ENCODE assay signal across 29 cellular contexts in genomic region chr9:136906251-136906650, GRCh38. TPM values are rescaled to one million over a fixed set of nuclear protein-coding genes. Genes with fewer than 3 reads are reported as not detected.
DNase-seq lines count a peak whose midpoint lies in the region; ATAC-seq and TF ChIP-seq lines count a peak whose summit lies in the region.
"Had no signal": no experiment of that assay in that cellular context is flagged by ENCODE, and none has a peak within 500 bp of the region (broad histone marks: within the 10 kb centered on the region; RNA-seq: fewer than 3 reads in every experiment).

No MANE protein-coding gene starts in this region.

- peaks cover 34% of the 10 kb centered on the region for H3K4me1 Mint-ChIP-seq in stimulated activated naive CD8-positive, alpha-beta T cell treated with anti-CD3 and anti-CD28 coated beads, Interleukin-15, Interleukin-2, amounts not matched to agents 100 ng/mL and 50 ng/mL, for 24 hours (ENCODE audit: low read depth)
- peaks cover 47% of the 10 kb centered on the region for H3K4me1 Mint-ChIP-seq in activated B cell treated with CpG ODN at 0.5 μM for 24 hours
- H3K4me1 Mint-ChIP-seq: GM23338 had no signal

- H3K36me3 Mint-ChIP-seq in stimulated activated naive CD8-positive, alpha-beta T cell treated with anti-CD3 and anti-CD28 coated beads, Interleukin-15, Interleukin-2, amounts not matched to agents 100 ng/mL and 50 ng/mL, for 24 hours (ENCODE audit: low read depth): peaks cover 53% of the 10 kb centered on the region
- H3K36me3 Mint-ChIP-seq in activated B cell treated with CpG ODN at 0.5 μM for 24 hours (ENCODE audit: low read depth): peaks cover 75% of the 10 kb centered on the region

- H3K4me3 Mint-ChIP-seq in stimulated activated naive CD8-positive, alpha-beta T cell treated with anti-CD3 and anti-CD28 coated beads, Interleukin-15, Interleukin-2, amounts not matched to agents 100 ng/mL and 50 ng/mL, for 24 hours: no peak overlapping the region
- no peak overlapping the region for H3K4me3 Mint-ChIP-seq in activated B cell treated with CpG ODN at 0.5 μM for 24 hours
- H3K4me3 Mint-ChIP-seq: GM23338; naive thymus-derived CD4-positive, alpha-beta T cell; T-helper 2 cell treated with Interferon-gamma antibody and Interleukin-4, amounts not matched to agents 5 μg/mL and 100 μg/mL, for 36 hours had no signal

- H3K4me3 ChIP-seq in choroid plexus epithelial cell (ENCODE audit: low read depth, low read length): no peak overlapping the region
- H3K4me3 ChIP-seq: gastroesophageal sphincter, GM23338, PC-9, psoas muscle, upper lobe of right lung had no signal

- no peak for ATAC-seq in stimulated activated naive CD8-positive, alpha-beta T cell treated with anti-CD3 and anti-CD28 coated beads, Interleukin-15, Interleukin-2, amounts not matched to agents 100 U/mL and 50 U/mL, for 24 hours
- ATAC-seq in activated B cell treated with CpG ODN at 0.5 μM for 24 hours (ENCODE audit: low read depth): no peak
- ATAC-seq: gastroesophageal sphincter; GM23338; naive thymus-derived CD4-positive, alpha-beta T cell; psoas muscle; sciatic nerve; upper lobe of right lung had no signal

- no peak for DNase-seq in stimulated activated naive CD8-positive, alpha-beta T cell treated with anti-CD3 and anti-CD28 coated beads, Interleukin-15, Interleukin-2, amounts not matched to agents 100 U/mL and 50 U/mL, for 24 hours
- DNase-seq in activated B cell treated with CpG ODN at 0.5 μM for 24 hours: no peak
- DNase-seq in choroid plexus epithelial cell (ENCODE audit: low read depth): peak; percentile 17
- DNase-seq in stimulated activated CD4-positive, alpha-beta T cell treated with anti-CD3 and anti-CD28 coated beads, Interleukin-12 subunit alpha, Interleukin-12 subunit beta, amount 100 ng/mL, for 4 hours: no peak
- no peak for DNase-seq in superior temporal gyrus (ENCODE audit: extremely low spot score)
- DNase-seq in GM03348 (ENCODE audit: low spot score): no peak
- DNase-seq: activated CD4-positive, alpha-beta T cell treated with anti-CD3 and anti-CD28 coated beads for 48 hours; activated gamma-delta T cell treated with Interleukin-2 at 50 U/mL for 16 hours; Calu3; DMS79 treated with DMSO at 0.1 percent for 48 hours; GDM1; kidney glomerular epithelial cell; naive thymus-derived CD4-positive, alpha-beta T cell; NCI-H1417 treated with DMSO at 0.1 percent for 48 hours; NCI-H2029 treated with DMSO at 0.1 percent for 48 hours; NCI-H526; occipital lobe; PC-9; psoas muscle; Right ventricle myocardium superior; stimulated activated CD4-positive, alpha-beta T cell treated with anti-CD3 and anti-CD28 coated beads, Interleukin-4, amount 100 ng/mL, for 1 hour; upper lobe of right lung had no signal

- intact Hi-C loops in activated B cell treated with CpG ODN at 0.5 μM for 24 hours (cut with micrococcal nuclease): no loop called here

- H3K27me3 Mint-ChIP-seq in stimulated activated naive CD8-positive, alpha-beta T cell treated with anti-CD3 and anti-CD28 coated beads, Interleukin-15, Interleukin-2, amounts not matched to agents 100 ng/mL and 50 ng/mL, for 24 hours: no peaks in the 10 kb centered on the region
- no peaks in the 10 kb centered on the region for H3K27me3 Mint-ChIP-seq in activated B cell treated with CpG ODN at 0.5 μM for 24 hours
- H3K27me3 Mint-ChIP-seq: naive thymus-derived CD4-positive, alpha-beta T cell had no signal

- CTCF ChIA-PET in activated B cell treated with CpG ODN at 0.5 μM for 24 hours (lab: Charles Lee): no interaction called here

- TF ChIP-seq CTCF in activated B cell treated with CpG ODN at 0.5 μM for 24 hours (IDR thresholded peaks at IDR 0.05): no peak
- no peak for TF ChIP-seq CTCF in choroid plexus epithelial cell (conservative IDR thresholded peaks at IDR 0.05; ENCODE audit: low read depth, low read length)

- POLR2A ChIA-PET in activated B cell treated with CpG ODN at 0.5 μM for 24 hours (lab: Charles Lee): interaction anchor here (1.4 kb wide), 1 partner anchor 335 kb away, joined by 3 read pairs; the partner anchor contains the start of gene TUBB4B

- peak overlapping the region; percentile 45 for H3K27ac Mint-ChIP-seq in stimulated activated naive CD8-positive, alpha-beta T cell treated with anti-CD3 and anti-CD28 coated beads, Interleukin-15, Interleukin-2, amounts not matched to agents 100 ng/mL and 50 ng/mL, for 24 hours
- peak overlapping the region; percentile 74 for H3K27ac Mint-ChIP-seq in activated B cell treated with CpG ODN at 0.5 μM for 24 hours
- H3K27ac Mint-ChIP-seq: GM23338 had no signal

- H3K9me3 Mint-ChIP-seq in stimulated activated naive CD8-positive, alpha-beta T cell treated with anti-CD3 and anti-CD28 coated beads, Interleukin-15, Interleukin-2, amounts not matched to agents 100 ng/mL and 50 ng/mL, for 24 hours: no peaks in the 10 kb centered on the region
- no peaks in the 10 kb centered on the region for H3K9me3 Mint-ChIP-seq in activated B cell treated with CpG ODN at 0.5 μM for 24 hours
- H3K9me3 Mint-ChIP-seq: GM23338; T-helper 2 cell treated with Interferon-gamma antibody and Interleukin-4, amounts not matched to agents 5 μg/mL and 100 μg/mL, for 36 hours had no signal

RNA-seq across cellular contexts. Expression of gene TRAF2, which starts 19.9 kb away (rescaled TPM):
- total RNA-seq in activated B cell treated with CpG ODN at 0.5 μM for 24 hours: 49.7 and 58.2 TPM in 2 replicates

RNA-seq across cellular contexts. Expression of gene FBXW5, which starts 38.3 kb away (rescaled TPM):
- 81.5 and 82.1 TPM in 2 replicates for total RNA-seq in activated B cell treated with CpG ODN at 0.5 μM for 24 hours

RNA-seq across cellular contexts. Expression of gene C8G, which starts 38.8 kb away (rescaled TPM):
- 0.69 and 3.4 TPM in 2 replicates for total RNA-seq in activated B cell treated with CpG ODN at 0.5 μM for 24 hours
- total RNA-seq: gastroesophageal sphincter, GM23338, LHCN-M2, lower leg skin, occipital lobe, sciatic nerve had no signal

RNA-seq across cellular contexts. Expression of gene EDF1, which starts 40.1 kb away (rescaled TPM):
- total RNA-seq in activated B cell treated with CpG ODN at 0.5 μM for 24 hours: 282 and 298 TPM in 2 replicates

RNA-seq across cellular contexts. Expression of gene LCN12, which starts 45.8 kb away (rescaled TPM):
- 2.4 TPM in 2 replicates for total RNA-seq in activated B cell treated with CpG ODN at 0.5 μM for 24 hours
- total RNA-seq: gastroesophageal sphincter, LHCN-M2, lower leg skin, occipital lobe had no signal
